28 cellular contexts compared by ENCODE assay signal in the genomic region with DNA sequence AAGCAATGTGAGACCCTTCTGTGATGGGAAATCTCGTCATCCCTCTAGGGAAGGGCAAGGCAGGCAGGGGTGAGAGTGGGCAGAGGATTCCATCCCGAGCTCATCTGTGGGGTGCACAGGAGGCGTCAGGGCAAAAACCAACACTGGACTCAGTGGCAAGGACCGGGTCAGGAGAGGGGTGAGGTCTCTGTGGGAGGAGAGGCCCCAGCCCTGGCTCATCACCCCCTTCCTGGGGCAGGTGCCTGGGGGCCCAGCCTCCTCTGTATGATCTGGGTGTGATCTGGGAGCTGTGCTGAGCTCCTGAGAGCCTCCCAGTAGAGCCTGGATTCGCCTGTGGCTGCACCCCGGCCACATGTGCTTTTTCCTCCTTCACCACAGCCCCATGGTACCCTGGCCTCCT. TPM values are rescaled to one million over a fixed set of nuclear protein-coding genes. Genes with fewer than 3 reads are reported as not detected.
"Had no signal": no experiment of that assay in that cellular context is flagged by ENCODE, and none has a peak within 500 bp of the region (broad histone marks: within the 10 kb centered on the region; RNA-seq: fewer than 3 reads in every experiment).

No MANE protein-coding gene starts in this region.

- H3K4me3 ChIP-seq: cardiac muscle cell, SJCRH30 had no signal

- H3K36me3 Mint-ChIP-seq: activated naive CD8-positive, alpha-beta T cell had no signal

- H3K27ac Mint-ChIP-seq: activated CD8-positive, alpha-beta T cell treated with anti-CD3 and anti-CD28 coated beads, Interleukin-2, amount 10 ng/mL, durations not matched to agents 7 days and 5 days; activated naive CD4-positive, alpha-beta T cell treated with anti-CD3 and anti-CD28 coated beads for 36 hours; activated naive CD8-positive, alpha-beta T cell had no signal

- ATAC-seq: activated CD4-positive, CD25-positive, alpha-beta regulatory T cell treated with anti-CD3 and anti-CD28 coated beads, Interleukin-2, amount 50 U/mL, for 24 hours; activated CD8-positive, alpha-beta T cell treated with anti-CD3 and anti-CD28 coated beads, Interleukin-2, amount 10 ng/mL, durations not matched to agents 7 days and 5 days; activated T-cell treated with anti-CD3 and anti-CD28 coated beads, Interleukin-2, amount 50 U/mL, for 4 hours; Panc1 had no signal

- H3K9me3 ChIP-seq: SJCRH30, SK-N-SH had no signal

- H3K4me3 Mint-ChIP-seq: activated CD8-positive, alpha-beta T cell treated with anti-CD3 and anti-CD28 coated beads, Interleukin-2, amount 10 ng/mL, durations not matched to agents 7 days and 5 days; activated naive CD4-positive, alpha-beta T cell treated with anti-CD3 and anti-CD28 coated beads for 36 hours; activated naive CD8-positive, alpha-beta T cell; activated T-cell treated with anti-CD3 and anti-CD28 coated beads, Interleukin-2, amount 50 U/mL, for 4 hours had no signal

- H3K36me3 ChIP-seq: brain microvascular endothelial cell, cardiac muscle cell, SJCRH30, WERI-Rb-1 had no signal

- H3K27me3 ChIP-seq: brain microvascular endothelial cell, cardiac muscle cell, SJCRH30 had no signal

- H3K4me1 ChIP-seq: SJCRH30 had no signal

- DNase-seq: activated CD4-positive, alpha-beta T cell treated with anti-CD3 and anti-CD28 coated beads for 4 hours; activated CD8-positive, alpha-beta T cell treated with anti-CD3 and anti-CD28 coated beads, Interleukin-2, amount 10 ng/mL, durations not matched to agents 7 days and 5 days; activated naive CD4-positive, alpha-beta T cell treated with anti-CD3 and anti-CD28 coated beads for 36 hours; activated T-cell treated with anti-CD3 and anti-CD28 coated beads, Interleukin-2, amount 50 U/mL, for 4 hours; amygdala; brain microvascular endothelial cell; Karpas-422; MM.1S; NCI-H1105; NCI-H1436; NCI-H1694 treated with DMSO at 0.1 percent for 48 hours; NCI-H2029 treated with DMSO at 0.1 percent for 48 hours; NCI-H345; NCI-H510A treated with DMSO at 0.1 percent for 48 hours; NCI-H69; NK-92 treated with Interleukin-12 subunit alpha and Interleukin-12 subunit beta, amount 100 ng/mL, for 24 hours; OCI-M1; Right ventricle myocardium superior; SK-N-SH; T-helper 1 cell had no signal

- H3K4me2 ChIP-seq: SK-N-SH had no signal

- H3K9me3 Mint-ChIP-seq: activated naive CD4-positive, alpha-beta T cell treated with anti-CD3 and anti-CD28 coated beads for 36 hours; activated T-cell treated with anti-CD3 and anti-CD28 coated beads, Interleukin-2, amount 50 U/mL, for 4 hours had no signal

- H3K9ac ChIP-seq: SK-N-SH had no signal

- H3K27ac ChIP-seq: brain microvascular endothelial cell, cardiac muscle cell, RWPE1, SJCRH30, WERI-Rb-1 had no signal

RNA-seq across cellular contexts. Expression of gene SPATA31E1, which starts 0.6 kb away (rescaled TPM):
- total RNA-seq: activated CD8-positive, alpha-beta T cell treated with anti-CD3 and anti-CD28 coated beads, Interleukin-2, amount 10 ng/mL, durations not matched to agents 7 days and 5 days; activated naive CD4-positive, alpha-beta T cell treated with anti-CD3 and anti-CD28 coated beads for 36 hours; activated T-cell treated with anti-CD3 and anti-CD28 coated beads, Interleukin-2, amount 50 U/mL, for 4 hours; cardiac muscle cell; Right ventricle myocardium superior; SJCRH30; T-helper 2 cell treated with Interferon-gamma antibody and Interleukin-4, amounts not matched to agents 100 ng/mL and 5 ng/mL, for 36 hours had no signal
- polyA plus RNA-seq: cardiac muscle cell, SK-N-SH had no signal

RNA-seq across cellular contexts. Expression of gene SPATA31C1, which starts 34.5 kb away (rescaled TPM):
- total RNA-seq: activated CD8-positive, alpha-beta T cell treated with anti-CD3 and anti-CD28 coated beads, Interleukin-2, amount 10 ng/mL, durations not matched to agents 7 days and 5 days; activated naive CD4-positive, alpha-beta T cell treated with anti-CD3 and anti-CD28 coated beads for 36 hours; activated T-cell treated with anti-CD3 and anti-CD28 coated beads, Interleukin-2, amount 50 U/mL, for 4 hours; cardiac muscle cell; Right ventricle myocardium superior; T-helper 2 cell treated with Interferon-gamma antibody and Interleukin-4, amounts not matched to agents 100 ng/mL and 5 ng/mL, for 36 hours had no signal
- polyA plus RNA-seq: cardiac muscle cell, SK-N-SH had no signal
